Comparison of ENCODE assay signal across 15 cellular contexts in genomic region chr16:23119570-23119969, GRCh38. TPM values are rescaled to one million over a fixed set of nuclear protein-coding genes. Genes with fewer than 3 reads are reported as not detected.
A peak's percentile ranks its signal among the peaks of the same experiment; 100 is the strongest.
DNase-seq lines count a peak whose midpoint lies in the region; ATAC-seq and TF ChIP-seq lines count a peak whose summit lies in the region.
"Had no signal": no experiment of that assay in that cellular context is flagged by ENCODE, and none has a peak within 500 bp of the region (broad histone marks: within the 10 kb centered on the region; RNA-seq: fewer than 3 reads in every experiment).

No MANE protein-coding gene starts in this region.

- TF ChIP-seq POLR2A in sigmoid colon (IDR thresholded peaks at IDR 0.05): no peak

- H3K27ac Mint-ChIP-seq in T-cell: no peak overlapping the region
- H3K27ac Mint-ChIP-seq: T-helper 17 cell had no signal

- peaks cover 1 to 9% (median 5%) of the 10 kb centered on the region in 3 donors for H3K4me1 Mint-ChIP-seq in T-cell

- ATAC-seq in T-cell (replicated peaks in 1 of 4) (no peak), HG03442 (IDR thresholded peaks at IDR 0.05; ENCODE audit: unreplicated experiment) (no peak)
- ATAC-seq: mucosa of descending colon, T-helper 17 cell had no signal

- H3K36me3 ChIP-seq in WERI-Rb-1 (no peaks in the 10 kb centered on the region), sigmoid colon (no peaks in the 10 kb centered on the region)
- H3K36me3 ChIP-seq: cardiac muscle cell, MG63 had no signal

- CTCF ChIA-PET in T-cell (lab: Charles Lee): no interaction called here

- no peaks in the 10 kb centered on the region for H3K9me3 ChIP-seq in WERI-Rb-1 (ENCODE audit: severe bottlenecking)
- no peaks in the 10 kb centered on the region for H3K9me3 ChIP-seq in sigmoid colon
- H3K9me3 ChIP-seq: MG63, mucosa of descending colon had no signal

- no peaks in the 10 kb centered on the region for H3K36me3 Mint-ChIP-seq in T-cell

- DNase-seq in GM04504 (ENCODE audit: low read depth) (peak; percentile 37), WERI-Rb-1 (peak; percentile 29), fibroblast of peridontal ligament (ENCODE audit: extremely low read depth) (peak; percentile 84), sigmoid colon (no peak), T-cell (no peak), NCI-H2107 (lab: John Stamatoyannopoulos, UW) (no peak)
- DNase-seq in stimulated activated CD4-positive, alpha-beta T cell treated with anti-CD3 and anti-CD28 coated beads, Interleukin-4, amount 100 ng/mL, for 24 hours: no peak
- DNase-seq: activated CD4-positive, alpha-beta T cell treated with anti-CD3 and anti-CD28 coated beads for 48 hours; H7; MG63; mucosa of descending colon; PC-9; T-helper 17 cell had no signal

- H3K4me3 ChIP-seq in WERI-Rb-1 (ENCODE audit: low read depth, low read length) (no peak overlapping the region), sigmoid colon (no peak overlapping the region)
- H3K4me3 ChIP-seq: cardiac muscle cell, MG63, mucosa of descending colon, PC-9 had no signal

- no peak for TF ChIP-seq EP300 in sigmoid colon (IDR thresholded peaks at IDR 0.05)

- H3K27ac ChIP-seq in WERI-Rb-1: peak overlapping the region; percentile 48
- H3K27ac ChIP-seq in sigmoid colon: peak overlapping the region; percentile 72 to 89 (median 79)
- H3K27ac ChIP-seq: cardiac muscle cell, PC-9 had no signal

- intact Hi-C loops in sigmoid colon (cut with DNase I): no loop called here

- POLR2A ChIA-PET in T-cell (lab: Charles Lee): no interaction called here

- TF ChIP-seq CTCF in WERI-Rb-1 (IDR thresholded peaks at IDR 0.05; ENCODE audit: low read depth, low read length) (no peak), sigmoid colon (IDR thresholded peaks at IDR 0.05) (no peak)

- 74 to 83% methylated on average over 2 of the region's 2 CpGs for WGBS in sigmoid colon, 2 donors

- H3K4me1 ChIP-seq in sigmoid colon: peaks cover 0 to 67% (median 60%) of the 10 kb centered on the region in 4 donors

- H3K9me3 Mint-ChIP-seq in T-cell: no peaks in the 10 kb centered on the region

- H3K4me3 Mint-ChIP-seq in T-cell: no peak overlapping the region
- H3K4me3 Mint-ChIP-seq: T-helper 17 cell had no signal

- no peaks in the 10 kb centered on the region for H3K27me3 ChIP-seq in WERI-Rb-1 (ENCODE audit: insufficient read depth, low read depth, severe bottlenecking)
- H3K27me3 ChIP-seq in sigmoid colon: no peaks in the 10 kb centered on the region
- H3K27me3 ChIP-seq: cardiac muscle cell, MG63 had no signal

- H3K27me3 Mint-ChIP-seq in T-cell: no peaks in the 10 kb centered on the region
- H3K27me3 Mint-ChIP-seq: T-helper 17 cell had no signal

RNA-seq across cellular contexts. Expression of gene USP31, which starts 29.7 kb away (rescaled TPM):
- total RNA-seq in sigmoid colon (10 to 100 TPM; 12.7 to 21.0 (median 16.7) TPM), T-cell (1 to 10 TPM; 4.1 to 6.4 (median 5.6) TPM)
- polyA plus RNA-seq in sigmoid colon: 1 to 10 TPM in 2 of 3 donors, under 1 TPM in 1; 0.60 to 4.0 (median 2.3) TPM

Comparison
In these comparisons a context has a peak if more than half of its experiments do, and no peak if none do; other contexts are left out.
1. DNase-seq: peak in GM04504 (single experiment), WERI-Rb-1 (single experiment) and fibroblast of peridontal ligament (single experiment); none in sigmoid colon (single experiment), stimulated activated CD4-positive, alpha-beta T cell treated with anti-CD3 and anti-CD28 coated beads, Interleukin-4, amount 100 ng/mL, for 24 hours (single experiment), T-cell (0 of 34) and NCI-H2107 (single experiment).